ENCODE assay signal across 10 cellular contexts in the genomic region with DNA sequence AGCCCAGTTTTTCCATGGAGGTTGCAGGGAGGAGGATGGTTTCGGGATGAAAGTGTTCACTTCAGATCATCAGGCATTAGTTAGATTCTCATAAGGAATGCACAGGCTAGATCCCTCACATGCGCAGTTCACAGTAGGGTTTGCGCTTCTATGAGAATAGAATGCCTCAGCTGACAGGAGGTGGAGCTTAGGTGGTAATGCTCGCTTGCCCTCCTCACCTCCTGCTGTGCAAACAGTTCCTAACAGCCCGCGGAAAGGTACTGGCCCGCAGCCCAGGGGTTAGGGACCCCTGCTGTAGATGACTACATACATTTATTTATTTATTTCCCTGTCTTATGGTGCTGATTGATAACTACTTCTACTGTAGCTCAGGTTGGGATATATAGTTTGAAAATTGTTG.
A peak's percentile ranks its signal among the peaks of the same experiment; 100 is the strongest.
DNase-seq lines count a peak whose midpoint lies in the region; ATAC-seq and TF ChIP-seq lines count a peak whose summit lies in the region.
"Had no signal": no experiment of that assay in that cellular context is flagged by ENCODE, and none has a peak within 500 bp of the region (broad histone marks: within the 10 kb centered on the region; RNA-seq: fewer than 3 reads in every experiment).

No MANE protein-coding gene starts in this region.

- H3K4me3 ChIP-seq in astrocyte of the spinal cord (ENCODE audit: low read depth, low read length) (no peak overlapping the region), right lobe of liver (no peak overlapping the region)

- no peak for TF ChIP-seq POLR2A in right lobe of liver (IDR thresholded peaks at IDR 0.05)

- intact Hi-C loops in right lobe of liver (cut with DNase I), result no loop called here
- intact Hi-C loops in activated T-helper 1 cell treated with anti-CD3 and anti-CD28 coated beads, Interleukin-12 subunit alpha, Interleukin-12 subunit beta, Interleukin-2, Interleukin-4 antibody, amounts not matched to agents 30 ng/mL and 10 ng/mL and 1 ng/mL, durations not matched to agents 14 hours and 24 hours and 36 hours (cut with micrococcal nuclease), result no loop called here

- peak; percentile 64 to 81 (median 66) for ATAC-seq in right lobe of liver

- in situ Hi-C loops in astrocyte of the spinal cord (cut with HindIII; ENCODE audit: low sequenced_read_pairs), result no loop called here

- H3K4me3 Mint-ChIP-seq in immature natural killer cell, result no peak overlapping the region
- no peak overlapping the region for H3K4me3 Mint-ChIP-seq in activated T-helper 1 cell treated with anti-CD3 and anti-CD28 coated beads, Interleukin-12 subunit alpha, Interleukin-12 subunit beta, Interleukin-2, Interleukin-4 antibody, amounts not matched to agents 30 ng/mL and 10 ng/mL and 1 ng/mL, durations not matched to agents 14 hours and 24 hours and 36 hours

- peaks cover 22 to 31% of the 10 kb centered on the region in 2 donors for H3K4me1 Mint-ChIP-seq in immature natural killer cell
- H3K4me1 Mint-ChIP-seq in activated T-helper 1 cell treated with anti-CD3 and anti-CD28 coated beads, Interleukin-12 subunit alpha, Interleukin-12 subunit beta, Interleukin-2, Interleukin-4 antibody, amounts not matched to agents 30 ng/mL and 10 ng/mL and 1 ng/mL, durations not matched to agents 14 hours and 24 hours and 36 hours (ENCODE audit: low read depth), result peaks cover 14% of the 10 kb centered on the region

- no peaks in the 10 kb centered on the region for H3K9me3 ChIP-seq in right lobe of liver

- H3K4me1 ChIP-seq in right lobe of liver, result no peaks in the 10 kb centered on the region

- peaks cover 0 to 24% (median 10%) of the 10 kb centered on the region in 4 donors for H3K36me3 ChIP-seq in right lobe of liver

- H3K36me3 Mint-ChIP-seq in immature natural killer cell, result peaks cover 18 to 29% (median 24%) of the 10 kb centered on the region in 3 donors
- H3K36me3 Mint-ChIP-seq in activated T-helper 1 cell treated with anti-CD3 and anti-CD28 coated beads, Interleukin-12 subunit alpha, Interleukin-12 subunit beta, Interleukin-2, Interleukin-4 antibody, amounts not matched to agents 30 ng/mL and 10 ng/mL and 1 ng/mL, durations not matched to agents 14 hours and 24 hours and 36 hours (ENCODE audit: low read depth), result peaks cover 24% of the 10 kb centered on the region

- TF ChIP-seq CTCF in astrocyte of the spinal cord (IDR thresholded peaks at IDR 0.05; ENCODE audit: low read depth, low read length) (no peak), right lobe of liver (IDR thresholded peaks at IDR 0.05) (no peak)

- no peaks in the 10 kb centered on the region for H3K27me3 ChIP-seq in right lobe of liver
- H3K27me3 ChIP-seq: brain microvascular endothelial cell had no signal

- 62% methylated on average over 7 of the region's 7 CpGs for WGBS in right lobe of liver (ENCODE audit: insufficient coverage, low coverage, low lambda C conversion rate, missing lambda C conversion rate)

- DNase-seq in ELF-1 (ENCODE audit: low read depth, low spot score), result peak; percentile 78
- DNase-seq in NCI-H146 (lab: John Stamatoyannopoulos, UW), result peak; percentile 90
- DNase-seq in astrocyte of the spinal cord (ENCODE audit: low read depth, low spot score), result peak; percentile 60
- DNase-seq in right lobe of liver, result no peak
- no peak for DNase-seq in NCI-H510A treated with DMSO at 0.1 percent for 48 hours (lab: John Stamatoyannopoulos, UW)
- no peak for DNase-seq in immature natural killer cell
- DNase-seq in activated T-helper 1 cell treated with anti-CD3 and anti-CD28 coated beads, Interleukin-12 subunit alpha, Interleukin-12 subunit beta, Interleukin-2, Interleukin-4 antibody, amounts not matched to agents 30 ng/mL and 10 ng/mL and 1 ng/mL, durations not matched to agents 14 hours and 24 hours and 36 hours (ENCODE audit: low spot score), result no peak
- DNase-seq in HCEC 1CT, result no peak
- DNase-seq: brain microvascular endothelial cell; effector CD8-positive, alpha-beta T cell had no signal

- peaks cover 0 to 5% (median 0%) of the 10 kb centered on the region in 3 donors for H3K27me3 Mint-ChIP-seq in immature natural killer cell (ENCODE audit: low read depth in 3 of 3)
- H3K27me3 Mint-ChIP-seq in activated T-helper 1 cell treated with anti-CD3 and anti-CD28 coated beads, Interleukin-12 subunit alpha, Interleukin-12 subunit beta, Interleukin-2, Interleukin-4 antibody, amounts not matched to agents 30 ng/mL and 10 ng/mL and 1 ng/mL, durations not matched to agents 14 hours and 24 hours and 36 hours (ENCODE audit: insufficient read depth), result no peaks in the 10 kb centered on the region

- no peak overlapping the region for H3K27ac Mint-ChIP-seq in immature natural killer cell
- H3K27ac Mint-ChIP-seq in activated T-helper 1 cell treated with anti-CD3 and anti-CD28 coated beads, Interleukin-12 subunit alpha, Interleukin-12 subunit beta, Interleukin-2, Interleukin-4 antibody, amounts not matched to agents 30 ng/mL and 10 ng/mL and 1 ng/mL, durations not matched to agents 14 hours and 24 hours and 36 hours, result no peak overlapping the region

- no peaks in the 10 kb centered on the region for H3K9me3 Mint-ChIP-seq in immature natural killer cell
- no peaks in the 10 kb centered on the region for H3K9me3 Mint-ChIP-seq in activated T-helper 1 cell treated with anti-CD3 and anti-CD28 coated beads, Interleukin-12 subunit alpha, Interleukin-12 subunit beta, Interleukin-2, Interleukin-4 antibody, amounts not matched to agents 30 ng/mL and 10 ng/mL and 1 ng/mL, durations not matched to agents 14 hours and 24 hours and 36 hours

- H3K27ac ChIP-seq in right lobe of liver, result no peak overlapping the region
- H3K27ac ChIP-seq: brain microvascular endothelial cell had no signal

Comparison
In these comparisons a context has a peak if more than half of its experiments do, and no peak if none do; other contexts are left out.
1. DNase-seq: peak in ELF-1 (single experiment), NCI-H146 (single experiment) and astrocyte of the spinal cord (single experiment); none in right lobe of liver (0 of 3), NCI-H510A treated with DMSO at 0.1 percent for 48 hours (single experiment), immature natural killer cell (0 of 3), activated T-helper 1 cell treated with anti-CD3 and anti-CD28 coated beads, Interleukin-12 subunit alpha, Interleukin-12 subunit beta, Interleukin-2, Interleukin-4 antibody, amounts not matched to agents 30 ng/mL and 10 ng/mL and 1 ng/mL, durations not matched to agents 14 hours and 24 hours and 36 hours (single experiment) and HCEC 1CT (single experiment).